Comparison of ENCODE assay signal across 7 cellular contexts in the genomic region with DNA sequence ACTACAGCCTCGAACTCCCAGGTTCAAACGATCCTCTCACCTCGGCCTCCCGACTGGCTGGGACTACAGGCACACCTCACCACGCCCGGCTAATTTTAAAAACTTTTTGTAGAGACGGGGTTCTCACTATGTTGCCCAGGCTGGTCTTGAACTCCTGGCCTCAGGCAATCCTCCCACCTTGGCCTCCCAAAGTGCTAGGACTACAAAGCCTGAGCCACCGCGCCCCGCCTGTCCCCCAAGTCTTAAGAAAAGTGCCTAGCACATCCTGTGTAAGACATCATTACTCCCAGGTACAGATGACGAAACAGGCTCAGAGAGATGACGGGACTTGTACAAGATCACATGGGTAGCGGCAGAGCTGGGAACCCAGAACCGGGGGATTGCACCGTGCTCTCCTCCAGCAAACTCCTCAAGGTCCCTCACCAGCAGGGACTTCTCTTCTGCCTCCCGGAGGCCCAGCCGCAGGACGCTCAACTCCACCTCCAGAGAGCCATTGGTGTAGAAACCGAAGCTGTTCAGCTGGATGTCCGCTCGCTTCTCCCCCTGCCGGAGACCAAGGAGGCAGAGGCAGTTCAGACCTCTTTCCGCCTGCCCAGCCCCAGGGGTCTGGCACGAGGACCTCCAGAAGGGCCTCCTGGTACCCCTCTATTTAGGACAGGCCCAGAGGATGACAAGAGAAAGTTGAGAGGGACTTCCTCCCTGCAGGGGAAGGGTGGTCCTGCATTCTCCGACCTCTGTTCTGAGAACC. TPM values are rescaled to one million over a fixed set of nuclear protein-coding genes. Genes with fewer than 3 reads are reported as not detected.
DNase-seq lines count a peak whose midpoint lies in the region; ATAC-seq, FAIRE-seq and TF ChIP-seq lines count a peak whose summit lies in the region.

No MANE protein-coding gene starts in this region.

- H3K36me3 ChIP-seq in kidney epithelial cell (ENCODE audit: control insufficient read depth, insufficient read depth, low read length), result peaks cover 1% of the 10 kb centered on the region

- peak; percentile 68 for DNase-seq in GM12892 (ENCODE audit: insufficient read length)
- peak; percentile 60 for DNase-seq in NCI-H146 (lab: John Stamatoyannopoulos, UW)
- DNase-seq in cerebellum (ENCODE audit: low spot score), result peak; percentile 63
- peak; percentile 62 for DNase-seq in kidney epithelial cell (ENCODE audit: low read depth)
- DNase-seq in stimulated activated CD4-positive, alpha-beta T cell treated with anti-CD3 and anti-CD28 coated beads, Interleukin-15, amount 100 ng/mL, for 1 hour (ENCODE audit: low read depth in 1 of 2, low spot score in 1 of 2), result peak; percentile 35 to 49

- TF ChIP-seq POLR2A in GM12892 (IDR thresholded peaks at IDR 0.05; ENCODE audit: low read depth, low read length), result peak; percentile 74; the same call in 1 of the 2 replicates

- H3K4me3 ChIP-seq in kidney epithelial cell (ENCODE audit: low read depth, low read length), result peak overlapping the region; percentile 92

- no peaks in the 10 kb centered on the region for H3K27me3 ChIP-seq in kidney epithelial cell (ENCODE audit: control insufficient read depth, insufficient read depth, low read length)

- TF ChIP-seq CTCF in kidney epithelial cell (IDR thresholded peaks at IDR 0.05; ENCODE audit: insufficient read depth, low read length, poor library complexity, severe bottlenecking), result peak; percentile 84

- peak; percentile 14 to 20 for ATAC-seq in activated CD4-positive, CD25-positive, alpha-beta regulatory T cell treated with anti-CD3 and anti-CD28 coated beads, Interleukin-2, amount 50 U/mL, for 24 hours
- ATAC-seq in GM21619 (IDR thresholded peaks at IDR 0.05; ENCODE audit: unreplicated experiment), result no peak

- peak; percentile 94 for FAIRE-seq in GM12892 (lab: Jason Lieb, UNC)

RNA-seq across cellular contexts. Expression of gene GPR108, which starts 1.0 kb away (rescaled TPM):
- polyA plus RNA-seq in GM12892 (2012; ENCODE audit: missing spikeins), result 31.2 TPM
- total RNA-seq in cerebellum (13.0 TPM), kidney epithelial cell (59.9 and 66.6 TPM in 2 replicates)

RNA-seq across cellular contexts. Expression of gene TRIP10, which starts 3.1 kb away (rescaled TPM):
- polyA plus RNA-seq in GM12892 (2012; ENCODE audit: missing spikeins), result 47.2 TPM
- total RNA-seq in cerebellum (3.6 TPM), kidney epithelial cell (31.2 and 35.2 TPM in 2 replicates)

RNA-seq across cellular contexts. Expression of gene C3, which starts 15.9 kb away (rescaled TPM):
- polyA plus RNA-seq in GM12892 (2012; ENCODE audit: missing spikeins), result 1.4 TPM
- total RNA-seq in cerebellum (20.8 TPM), kidney epithelial cell (58.5 and 61.8 TPM in 2 replicates)

RNA-seq across cellular contexts. Expression of gene SH2D3A, which starts 30.9 kb away (rescaled TPM):
- polyA plus RNA-seq in GM12892 (2012; ENCODE audit: missing spikeins), result 4.0 TPM
- total RNA-seq in cerebellum (4.9 TPM), kidney epithelial cell (40.0 and 45.8 TPM in 2 replicates)

RNA-seq across cellular contexts. Expression of gene VAV1, which starts 36.2 kb away (rescaled TPM):
- polyA plus RNA-seq in GM12892 (2012; ENCODE audit: missing spikeins), result 30.2 TPM
- total RNA-seq in cerebellum (1.8 TPM), kidney epithelial cell (0.27 and 0.50 TPM in 2 replicates)
